18 cellular contexts compared by ENCODE assay signal in genomic region chr2:46161921-46162320, GRCh38.
DNase-seq lines count a peak whose midpoint lies in the region; ATAC-seq and TF ChIP-seq lines count a peak whose summit lies in the region.
"Had no signal": no experiment of that assay in that cellular context is flagged by ENCODE, and none has a peak within 500 bp of the region (broad histone marks: within the 10 kb centered on the region; RNA-seq: fewer than 3 reads in every experiment).

No MANE protein-coding gene starts in this region.

- H3K4me1 Mint-ChIP-seq in Calu3 (ENCODE audit: low read depth, unreplicated experiment), result peaks cover 34% of the 10 kb centered on the region
- no peaks in the 10 kb centered on the region for H3K4me1 Mint-ChIP-seq in activated T-helper 17 cell treated with anti-CD3 and anti-CD28 coated beads, Interleukin-2, amount 50 U/mL, for 72 hours
- H3K4me1 Mint-ChIP-seq in stimulated activated naive B cell treated with anti-CD40 and anti-IgM and Interleukin-4, amounts not matched to agents 10 μg/mL and 1 μg/mL and 100 μg/mL, for 72 hours, result no peaks in the 10 kb centered on the region
- peaks cover 4% of the 10 kb centered on the region for H3K4me1 Mint-ChIP-seq in activated T-helper 2 cell treated with anti-CD3 and anti-CD28 coated beads, Interferon-gamma antibody, Interleukin-2, Interleukin-4, amounts not matched to agents 10 μg/mL and 5 μg/mL and 100 μg/mL, durations not matched to agents 14 hours and 24 hours and 36 hours (ENCODE audit: low read depth)
- H3K4me1 Mint-ChIP-seq in immature natural killer cell, result no peaks in the 10 kb centered on the region

- no peaks in the 10 kb centered on the region for H3K9me2 ChIP-seq in SK-N-SH

- H3F3A ChIP-seq in SK-N-SH (replicated peaks; ENCODE audit: insufficient read depth), result peaks cover 8% of the 10 kb centered on the region

- H3K36me3 ChIP-seq in lower lobe of right lung (peaks cover 57% of the 10 kb centered on the region), SK-N-SH (replicated peaks in 1 of 2; ENCODE audit: control insufficient read depth in 1 of 2, insufficient read depth in 2 of 2, low read length in 1 of 2) (peaks cover 14 to 23% of the 10 kb centered on the region in 2 experiments)

- no peaks in the 10 kb centered on the region; the same call in 1 of the 2 replicates for H3K79me2 ChIP-seq in SK-N-SH (ENCODE audit: insufficient read depth)

- no peaks in the 10 kb centered on the region for H3K27me3 Mint-ChIP-seq in Calu3 (ENCODE audit: unreplicated experiment)
- no peaks in the 10 kb centered on the region for H3K27me3 Mint-ChIP-seq in activated T-helper 17 cell treated with anti-CD3 and anti-CD28 coated beads, Interleukin-2, amount 50 U/mL, for 72 hours
- H3K27me3 Mint-ChIP-seq in stimulated activated naive B cell treated with anti-CD40 and anti-IgM and Interleukin-4, amounts not matched to agents 10 μg/mL and 1 μg/mL and 100 μg/mL, for 72 hours, result no peaks in the 10 kb centered on the region
- H3K27me3 Mint-ChIP-seq in activated T-helper 2 cell treated with anti-CD3 and anti-CD28 coated beads, Interferon-gamma antibody, Interleukin-2, Interleukin-4, amounts not matched to agents 10 μg/mL and 5 μg/mL and 100 μg/mL, durations not matched to agents 14 hours and 24 hours and 36 hours (ENCODE audit: low read depth), result no peaks in the 10 kb centered on the region
- peaks cover 0 to 2% (median 0%) of the 10 kb centered on the region in 3 donors for H3K27me3 Mint-ChIP-seq in immature natural killer cell (ENCODE audit: low read depth in 3 of 3)
- H3K27me3 Mint-ChIP-seq: CD4-positive, alpha-beta T cell had no signal

- no peak for TF ChIP-seq CTCF in Calu3 (IDR thresholded peaks at IDR 0.05; ENCODE audit: unreplicated experiment)
- TF ChIP-seq CTCF in lower lobe of right lung (IDR thresholded peaks at IDR 0.05), result no peak
- no peak for TF ChIP-seq CTCF in SK-N-SH (IDR thresholded peaks at IDR 0.05)

- no peak for ATAC-seq in activated T-helper 17 cell treated with anti-CD3 and anti-CD28 coated beads, Interleukin-2, amount 50 U/mL, for 72 hours (replicated peaks)
- no peak for ATAC-seq in lower lobe of right lung
- ATAC-seq in stimulated activated naive B cell treated with anti-CD40 and anti-IgM and Interleukin-4, amounts not matched to agents 10 μg/mL and 1 μg/mL and 100 μg/mL, for 72 hours (replicated peaks), result no peak

- TF ChIP-seq RAD21 in SK-N-SH (IDR thresholded peaks at IDR 0.05; ENCODE audit: low read length), result no peak

- no peak for TF ChIP-seq EP300 in SK-N-SH (IDR thresholded peaks at IDR 0.05; ENCODE audit: borderline replicate concordance in 1 of 2, low read depth in 1 of 2, low read length in 1 of 2)

- peak overlapping the region; percentile 46 for H3K27ac ChIP-seq in lower lobe of right lung
- H3K27ac ChIP-seq in SK-N-SH (ENCODE audit: low read depth in 2 of 2, low read length in 1 of 2), result no peak overlapping the region
- H3K27ac ChIP-seq: Peyer's patch had no signal

- H3K27ac Mint-ChIP-seq in Calu3 (ENCODE audit: unreplicated experiment) (peak overlapping the region; percentile 53), immature natural killer cell (no peak overlapping the region)
- peak overlapping the region; percentile 25 for H3K27ac Mint-ChIP-seq in activated T-helper 17 cell treated with anti-CD3 and anti-CD28 coated beads, Interleukin-2, amount 50 U/mL, for 72 hours
- peak overlapping the region; percentile 39 for H3K27ac Mint-ChIP-seq in stimulated activated naive B cell treated with anti-CD40 and anti-IgM and Interleukin-4, amounts not matched to agents 10 μg/mL and 1 μg/mL and 100 μg/mL, for 72 hours
- H3K27ac Mint-ChIP-seq in activated T-helper 2 cell treated with anti-CD3 and anti-CD28 coated beads, Interferon-gamma antibody, Interleukin-2, Interleukin-4, amounts not matched to agents 10 μg/mL and 5 μg/mL and 100 μg/mL, durations not matched to agents 14 hours and 24 hours and 36 hours, result no peak overlapping the region
- H3K27ac Mint-ChIP-seq: CD4-positive, alpha-beta T cell had no signal

- H3K4me1 ChIP-seq in lower lobe of right lung (peaks cover 45% of the 10 kb centered on the region), SK-N-SH (ENCODE audit: control insufficient read depth in 1 of 2, insufficient read depth in 2 of 2, low read depth in 1 of 2, low read length in 1 of 2) (peaks cover 11 to 13% of the 10 kb centered on the region in 2 experiments)

- no peak overlapping the region for H3K4me3 ChIP-seq in lower lobe of right lung
- H3K4me3 ChIP-seq in SK-N-SH (ENCODE audit: low read depth in 2 of 2, low read length in 1 of 2), result no peak overlapping the region
- H3K4me3 ChIP-seq: Peyer's patch, skin epidermis had no signal

- CTCF ChIA-PET in Calu3 (lab: Charles Lee), result no interaction called here
- CTCF ChIA-PET in SK-N-SH (lab: Yijun Ruan, JAX), result interaction anchor here (1.1 to 3.1 kb wide), 2 partner anchors 10 to 12 kb away, joined by 3 to 9 read pairs; no protein-coding TSS in a partner anchor

- H3K36me3 Mint-ChIP-seq in Calu3 (ENCODE audit: insufficient read depth, unreplicated experiment), result no peaks in the 10 kb centered on the region
- peaks cover 8% of the 10 kb centered on the region for H3K36me3 Mint-ChIP-seq in activated T-helper 17 cell treated with anti-CD3 and anti-CD28 coated beads, Interleukin-2, amount 50 U/mL, for 72 hours (ENCODE audit: low read depth)
- H3K36me3 Mint-ChIP-seq in stimulated activated naive B cell treated with anti-CD40 and anti-IgM and Interleukin-4, amounts not matched to agents 10 μg/mL and 1 μg/mL and 100 μg/mL, for 72 hours, result peaks cover 35 to 70% of the 10 kb centered on the region in 2 donors
- peaks cover 2% of the 10 kb centered on the region for H3K36me3 Mint-ChIP-seq in activated T-helper 2 cell treated with anti-CD3 and anti-CD28 coated beads, Interferon-gamma antibody, Interleukin-2, Interleukin-4, amounts not matched to agents 10 μg/mL and 5 μg/mL and 100 μg/mL, durations not matched to agents 14 hours and 24 hours and 36 hours (ENCODE audit: low read depth)
- H3K36me3 Mint-ChIP-seq in immature natural killer cell, result peaks cover 8 to 23% (median 21%) of the 10 kb centered on the region in 3 donors

- H3K9ac ChIP-seq in SK-N-SH, result no peak overlapping the region

- no TSS peak for BruUV-seq in Calu3 (replicated peaks; lab: Mats Ljungman, UMichigan)

- H3K4me3 Mint-ChIP-seq in Calu3 (ENCODE audit: low read depth, unreplicated experiment) (no peak overlapping the region), immature natural killer cell (no peak overlapping the region)
- no peak overlapping the region for H3K4me3 Mint-ChIP-seq in activated T-helper 17 cell treated with anti-CD3 and anti-CD28 coated beads, Interleukin-2, amount 50 U/mL, for 72 hours
- H3K4me3 Mint-ChIP-seq in stimulated activated naive B cell treated with anti-CD40 and anti-IgM and Interleukin-4, amounts not matched to agents 10 μg/mL and 1 μg/mL and 100 μg/mL, for 72 hours, result no peak overlapping the region
- no peak overlapping the region for H3K4me3 Mint-ChIP-seq in activated T-helper 2 cell treated with anti-CD3 and anti-CD28 coated beads, Interferon-gamma antibody, Interleukin-2, Interleukin-4, amounts not matched to agents 10 μg/mL and 5 μg/mL and 100 μg/mL, durations not matched to agents 14 hours and 24 hours and 36 hours (ENCODE audit: low read depth)
- H3K4me3 Mint-ChIP-seq: CD4-positive, alpha-beta T cell had no signal

- H3K4me2 ChIP-seq in SK-N-SH, result no peak overlapping the region

- H3K27me3 ChIP-seq in lower lobe of right lung (ENCODE audit: low read depth) (no peaks in the 10 kb centered on the region), SK-N-SH (ENCODE audit: insufficient read depth) (no peaks in the 10 kb centered on the region)
- H3K27me3 ChIP-seq: Peyer's patch had no signal

- no peaks in the 10 kb centered on the region for H4K20me1 ChIP-seq in SK-N-SH (ENCODE audit: insufficient read depth)

- POLR2A ChIA-PET in SK-N-SH (lab: Yijun Ruan, JAX), result no interaction called here

- no peak for DNase-seq in Calu3
- no peak for DNase-seq in lower lobe of right lung
- DNase-seq in stimulated activated naive B cell treated with anti-CD40 and anti-IgM and Interleukin-4, amounts not matched to agents 10 μg/mL and 1 μg/mL and 100 μg/mL, for 72 hours, result no peak
- DNase-seq in SK-N-SH, result no peak
- no peak for DNase-seq in activated T-helper 2 cell treated with anti-CD3 and anti-CD28 coated beads, Interferon-gamma antibody, Interleukin-2, Interleukin-4, amounts not matched to agents 10 μg/mL and 5 μg/mL and 100 μg/mL, durations not matched to agents 14 hours and 24 hours and 36 hours (ENCODE audit: low spot score)
- no peak for DNase-seq in immature natural killer cell
- DNase-seq in stimulated activated CD4-positive, alpha-beta T cell treated with anti-CD3 and anti-CD28 coated beads, Interleukin-4, amount 100 ng/mL, for 1 hour, result no peak
- DNase-seq: activated CD4-positive, alpha-beta T cell treated with anti-CD3 and anti-CD28 coated beads for 1 hour; activated gamma-delta T cell treated with Interleukin-2 at 50 U/mL for 16 hours; amniotic stem cell; CD4-positive, alpha-beta T cell; effector CD4-positive, alpha-beta T cell; NCI-H748 treated with DMSO at 0.1 percent for 48 hours; Peyer's patch; posterior cingulate gyrus; stimulated activated CD4-positive, alpha-beta T cell treated with anti-CD3 and anti-CD28 coated beads, Interleukin-2, amount 100 ng/mL, for 48 hours had no signal

- H3K9me3 ChIP-seq in lower lobe of right lung (no peaks in the 10 kb centered on the region), SK-N-SH (no peaks in the 10 kb centered on the region)
- H3K9me3 ChIP-seq: Peyer's patch had no signal

- no peak overlapping the region for H2AFZ ChIP-seq in SK-N-SH (ENCODE audit: low read depth)

- intact Hi-C loops in Calu3 (cut with micrococcal nuclease; ENCODE audit: unreplicated experiment), result loop anchor here (10.0 kb wide), 1 partner anchor 97 kb away; no protein-coding TSS in a partner anchor
- intact Hi-C loops in lower lobe of right lung (cut with DNase I), result no loop called here
- intact Hi-C loops in activated T-helper 2 cell treated with anti-CD3 and anti-CD28 coated beads, Interferon-gamma antibody, Interleukin-2, Interleukin-4, amounts not matched to agents 10 μg/mL and 5 μg/mL and 100 μg/mL, durations not matched to agents 14 hours and 24 hours and 36 hours (cut with micrococcal nuclease), result no loop called here

- H3K9me3 Mint-ChIP-seq in Calu3 (ENCODE audit: low read depth, unreplicated experiment), result no peaks in the 10 kb centered on the region
- H3K9me3 Mint-ChIP-seq in activated T-helper 17 cell treated with anti-CD3 and anti-CD28 coated beads, Interleukin-2, amount 50 U/mL, for 72 hours, result no peaks in the 10 kb centered on the region
- no peaks in the 10 kb centered on the region for H3K9me3 Mint-ChIP-seq in stimulated activated naive B cell treated with anti-CD40 and anti-IgM and Interleukin-4, amounts not matched to agents 10 μg/mL and 1 μg/mL and 100 μg/mL, for 72 hours
- H3K9me3 Mint-ChIP-seq in activated T-helper 2 cell treated with anti-CD3 and anti-CD28 coated beads, Interferon-gamma antibody, Interleukin-2, Interleukin-4, amounts not matched to agents 10 μg/mL and 5 μg/mL and 100 μg/mL, durations not matched to agents 14 hours and 24 hours and 36 hours, result no peaks in the 10 kb centered on the region
- H3K9me3 Mint-ChIP-seq in immature natural killer cell, result no peaks in the 10 kb centered on the region
- H3K9me3 Mint-ChIP-seq: CD4-positive, alpha-beta T cell had no signal

- 92% methylated on average over 3 of the region's 3 CpGs for WGBS in SK-N-SH (ENCODE audit: low lambda C conversion rate)

TF ChIP-seq in SK-N-SH, 30 proteins besides CTCF, POLR2A, EP300 and RAD21 (continues in another document):
- TF ChIP-seq YY1 (IDR thresholded peaks at IDR 0.05; ENCODE audit: low read depth), result no peak

Comparison
In these comparisons a context has a peak if more than half of its experiments do, and no peak if none do; other contexts are left out.
1. H3K27ac Mint-ChIP-seq: peak in Calu3 (single experiment), activated T-helper 17 cell treated with anti-CD3 and anti-CD28 coated beads, Interleukin-2, amount 50 U/mL, for 72 hours (single experiment) and stimulated activated naive B cell treated with anti-CD40 and anti-IgM and Interleukin-4, amounts not matched to agents 10 μg/mL and 1 μg/mL and 100 μg/mL, for 72 hours (single experiment); none in activated T-helper 2 cell treated with anti-CD3 and anti-CD28 coated beads, Interferon-gamma antibody, Interleukin-2, Interleukin-4, amounts not matched to agents 10 μg/mL and 5 μg/mL and 100 μg/mL, durations not matched to agents 14 hours and 24 hours and 36 hours (single experiment) and immature natural killer cell (0 of 6).